ENCODE assay signal across 11 cellular contexts in genomic region chr22:37301144-37301820, GRCh38. TPM values are rescaled to one million over a fixed set of nuclear protein-coding genes. Genes with fewer than 3 reads are reported as not detected.
A peak's percentile ranks its signal among the peaks of the same experiment; 100 is the strongest.
DNase-seq lines count a peak whose midpoint lies in the region; ATAC-seq and TF ChIP-seq lines count a peak whose summit lies in the region.
"Had no signal": no experiment of that assay in that cellular context is flagged by ENCODE, and none has a peak within 500 bp of the region (broad histone marks: within the 10 kb centered on the region; RNA-seq: fewer than 3 reads in every experiment).

No MANE protein-coding gene starts in this region.

- H3K4me1 ChIP-seq in Peyer's patch (peaks cover 0 to 7% (median under 1%) of the 10 kb centered on the region in 4 donors), transverse colon (peaks cover 0 to 7% (median 2%) of the 10 kb centered on the region in 4 donors)
- H3K4me1 ChIP-seq: colonic mucosa had no signal

- H3K27me3 Mint-ChIP-seq in activated T-cell treated with anti-CD3 and anti-CD28 coated beads, Interleukin-2, amount 50 U/mL, for 4 hours (ENCODE audit: low read depth) = no peaks in the 10 kb centered on the region
- H3K27me3 Mint-ChIP-seq in effector memory CD8-positive, alpha-beta T cell = no peaks in the 10 kb centered on the region

- intact Hi-C loops in transverse colon (cut with DNase I; ENCODE audit: low total_unique reads) = no loop called here

- no peak overlapping the region for H3K4me3 ChIP-seq in Peyer's patch
- H3K4me3 ChIP-seq in transverse colon = no peak overlapping the region
- H3K4me3 ChIP-seq: colonic mucosa had no signal

- H3K27me3 ChIP-seq in Peyer's patch (no peaks in the 10 kb centered on the region), transverse colon (no peaks in the 10 kb centered on the region)
- H3K27me3 ChIP-seq: colonic mucosa had no signal

- peak overlapping the region; percentile 89 to 97 for H3K27ac Mint-ChIP-seq in effector memory CD8-positive, alpha-beta T cell
- H3K27ac Mint-ChIP-seq: H9 had no signal

- ATAC-seq in activated T-cell treated with anti-CD3 and anti-CD28 coated beads, Interleukin-2, amount 50 U/mL, for 4 hours = no peak
- peak; percentile 22 for ATAC-seq in effector memory CD8-positive, alpha-beta T cell (replicated peaks)
- ATAC-seq in GM21825 (IDR thresholded peaks at IDR 0.05; ENCODE audit: unreplicated experiment) = no peak

- H3K27ac ChIP-seq in Peyer's patch (peak overlapping the region; percentile 4 to 69 (median 52)), transverse colon (peak overlapping the region; percentile 10 to 41 (median 22))
- H3K27ac ChIP-seq: colonic mucosa had no signal

- no peaks in the 10 kb centered on the region for H3K9me3 ChIP-seq in Peyer's patch
- H3K9me3 ChIP-seq in transverse colon = no peaks in the 10 kb centered on the region
- H3K9me3 ChIP-seq: colonic mucosa had no signal

- H3K4me3 Mint-ChIP-seq in activated T-cell treated with anti-CD3 and anti-CD28 coated beads, Interleukin-2, amount 50 U/mL, for 4 hours = peak overlapping the region; percentile 70
- H3K4me3 Mint-ChIP-seq in effector memory CD8-positive, alpha-beta T cell = peak overlapping the region; percentile 66 to 78
- H3K4me3 Mint-ChIP-seq: H9 had no signal

- no peaks in the 10 kb centered on the region for H3K9me3 Mint-ChIP-seq in activated T-cell treated with anti-CD3 and anti-CD28 coated beads, Interleukin-2, amount 50 U/mL, for 4 hours
- H3K9me3 Mint-ChIP-seq in effector memory CD8-positive, alpha-beta T cell = no peaks in the 10 kb centered on the region
- H3K9me3 Mint-ChIP-seq: H9 had no signal

- WGBS in transverse colon (ENCODE audit: low coverage in 1 of 2), 2 donors = 84 to 93% methylated on average over 4 to 6 of the region's 6 CpGs

- TF ChIP-seq POLR2A in Peyer's patch (IDR thresholded peaks at IDR 0.05) (no peak), transverse colon (IDR thresholded peaks at IDR 0.05) (no peak)

- no peak for DNase-seq in activated T-cell treated with anti-CD3 and anti-CD28 coated beads, Interleukin-2, amount 50 U/mL, for 4 hours
- no peak for DNase-seq in activated T-cell treated with anti-CD3 and anti-CD28 coated beads, Interleukin-2, amount 50 U/mL, for 48 hours
- no peak for DNase-seq in Peyer's patch
- no peak for DNase-seq in effector memory CD8-positive, alpha-beta T cell
- DNase-seq in transverse colon = no peak
- DNase-seq in DMS53 (lab: John Stamatoyannopoulos, UW) = no peak
- no peak for DNase-seq in NAMALWA (ENCODE audit: low spot score)
- DNase-seq: colonic mucosa, H9, nucleus accumbens had no signal

- H3K4me1 Mint-ChIP-seq in activated T-cell treated with anti-CD3 and anti-CD28 coated beads, Interleukin-2, amount 50 U/mL, for 4 hours (ENCODE audit: low read depth) = peaks cover 75% of the 10 kb centered on the region
- peaks cover 63 to 64% of the 10 kb centered on the region in 2 donors for H3K4me1 Mint-ChIP-seq in effector memory CD8-positive, alpha-beta T cell (ENCODE audit: low read depth in 2 of 2)

- peaks cover 0 to 1% (median 0%) of the 10 kb centered on the region in 3 donors for H3K36me3 ChIP-seq in Peyer's patch
- H3K36me3 ChIP-seq in transverse colon = no peaks in the 10 kb centered on the region
- H3K36me3 ChIP-seq: colonic mucosa had no signal

- TF ChIP-seq EP300 in transverse colon (IDR thresholded peaks at IDR 0.05; ENCODE audit: low read depth) = no peak

- H3K36me3 Mint-ChIP-seq in activated T-cell treated with anti-CD3 and anti-CD28 coated beads, Interleukin-2, amount 50 U/mL, for 4 hours (ENCODE audit: insufficient read depth) = peaks cover 21% of the 10 kb centered on the region
- H3K36me3 Mint-ChIP-seq in effector memory CD8-positive, alpha-beta T cell (ENCODE audit: insufficient read depth) = peaks cover 71% of the 10 kb centered on the region

- in situ Hi-C loops in transverse colon (cut with MboI; ENCODE audit: low pct_ligation_motif_present in 1 of 4, low pct_unique_long_range_greater_than_20kb in 1 of 4, low sequenced_read_pairs in 3 of 4) = no loop called here

- no peak for TF ChIP-seq CTCF in Peyer's patch (IDR thresholded peaks at IDR 0.05)
- no peak for TF ChIP-seq CTCF in transverse colon (IDR thresholded peaks at IDR 0.05)

RNA-seq across cellular contexts. Expression of gene CYTH4, which starts 19.0 kb away (rescaled TPM):
- total RNA-seq in activated T-cell treated with anti-CD3 and anti-CD28 coated beads, Interleukin-2, amount 50 U/mL, for 4 hours = 10 to 100 TPM in 1 of 3 donors, 1 to 10 TPM in 2; 9.0 to 10.9 (median 9.7) TPM
- total RNA-seq in Peyer's patch (10 to 100 TPM; 13.5 to 75.9 (median 22.5) TPM), transverse colon (10 to 100 TPM in 2 of 4 donors, 1 to 10 TPM in 2; 1.4 to 26.9 (median 10.6) TPM)
- total RNA-seq: H9 had no signal

RNA-seq across cellular contexts. Expression of gene RAC2, which starts 57.2 kb away (rescaled TPM):
- 100 to 1,000 TPM; 388 to 432 (median 395) TPM for total RNA-seq in activated T-cell treated with anti-CD3 and anti-CD28 coated beads, Interleukin-2, amount 50 U/mL, for 4 hours
- total RNA-seq in Peyer's patch = 100 to 1,000 TPM in 1 of 4 donors, 10 to 100 TPM in 3; 10.0 to 124 (median 20.6) TPM
- 10 to 100 TPM in 3 of 4 donors, 1 to 10 TPM in 1; 5.2 to 36.3 (median 24.0) TPM for total RNA-seq in transverse colon
